16 cellular contexts compared by ENCODE assay signal in the genomic region with DNA sequence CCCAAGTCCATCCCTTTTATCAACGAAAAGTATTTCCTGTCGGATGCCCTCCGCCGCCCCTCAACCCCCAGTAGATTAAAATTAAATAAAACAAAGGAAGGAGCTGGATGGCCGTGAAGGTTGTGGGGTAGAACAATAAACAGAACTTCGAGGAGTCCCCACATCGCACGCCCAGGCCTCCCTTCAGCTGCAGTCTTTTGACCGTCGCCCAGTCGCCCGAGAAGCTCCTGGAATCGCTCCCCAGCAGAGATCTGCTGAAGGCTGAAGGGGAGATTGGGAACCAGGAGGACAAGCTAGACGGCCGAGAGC. TPM values are rescaled to one million over a fixed set of nuclear protein-coding genes. Genes with fewer than 3 reads are reported as not detected.
A peak's percentile ranks its signal among the peaks of the same experiment; 100 is the strongest.
DNase-seq lines count a peak whose midpoint lies in the region; ATAC-seq and TF ChIP-seq lines count a peak whose summit lies in the region.
"Had no signal": no experiment of that assay in that cellular context is flagged by ENCODE, and none has a peak within 500 bp of the region (broad histone marks: within the 10 kb centered on the region; RNA-seq: fewer than 3 reads in every experiment).

No MANE protein-coding gene starts in this region.

- H3K27ac Mint-ChIP-seq in effector memory CD8-positive, alpha-beta T cell = peak overlapping the region in 1 of 2 donors; percentile 87
- no peak overlapping the region for H3K27ac Mint-ChIP-seq in neural crest cell (ENCODE audit: unreplicated experiment)
- H3K27ac Mint-ChIP-seq: stimulated activated memory B cell treated with anti-CD40 and anti-IgM and Interleukin-4, amounts not matched to agents 10 μg/mL and 1 μg/mL and 100 μg/mL, for 72 hours had no signal

- peaks cover 44% of the 10 kb centered on the region for H3K4me1 ChIP-seq in HUES48 (ENCODE audit: control insufficient read depth, insufficient read depth, low read length)
- H3K4me1 ChIP-seq: foreskin keratinocyte, SJSA1 had no signal

- peak overlapping the region; percentile 47 to 74 for H3K4me3 Mint-ChIP-seq in effector memory CD8-positive, alpha-beta T cell
- peak overlapping the region; percentile 57 for H3K4me3 Mint-ChIP-seq in neural crest cell
- H3K4me3 Mint-ChIP-seq: stimulated activated memory B cell treated with anti-CD40 and anti-IgM and Interleukin-4, amounts not matched to agents 10 μg/mL and 1 μg/mL and 100 μg/mL, for 72 hours had no signal

- no peak overlapping the region for H3K27ac ChIP-seq in HUES48 (ENCODE audit: low read depth, low read length)
- H3K27ac ChIP-seq: foreskin keratinocyte, pancreas, SJSA1, skin epidermis had no signal

- H3K36me3 Mint-ChIP-seq in effector memory CD8-positive, alpha-beta T cell (ENCODE audit: insufficient read depth) = peaks cover 33% of the 10 kb centered on the region
- H3K36me3 Mint-ChIP-seq in neural crest cell (ENCODE audit: low read depth) = no peaks in the 10 kb centered on the region
- H3K36me3 Mint-ChIP-seq: stimulated activated memory B cell treated with anti-CD40 and anti-IgM and Interleukin-4, amounts not matched to agents 10 μg/mL and 1 μg/mL and 100 μg/mL, for 72 hours had no signal

- no peaks in the 10 kb centered on the region for H3K9me3 Mint-ChIP-seq in effector memory CD8-positive, alpha-beta T cell
- no peaks in the 10 kb centered on the region for H3K9me3 Mint-ChIP-seq in neural crest cell

- ATAC-seq in effector memory CD8-positive, alpha-beta T cell (replicated peaks) = no peak
- ATAC-seq in HG03108 (IDR thresholded peaks at IDR 0.05; ENCODE audit: unreplicated experiment) (no peak), HG02973 (IDR thresholded peaks at IDR 0.05; ENCODE audit: unreplicated experiment) (no peak)
- ATAC-seq: foreskin keratinocyte; pancreas; stimulated activated memory B cell treated with anti-CD40 and anti-IgM and Interleukin-4, amounts not matched to agents 10 μg/mL and 1 μg/mL and 100 μg/mL, for 72 hours had no signal

- no peak for TF ChIP-seq CTCF in neural crest cell (conservative IDR thresholded peaks at IDR 0.05)

- peaks cover 89 to 100% of the 10 kb centered on the region in 2 donors for H3K27me3 Mint-ChIP-seq in effector memory CD8-positive, alpha-beta T cell
- peaks cover 98% of the 10 kb centered on the region for H3K27me3 Mint-ChIP-seq in neural crest cell (ENCODE audit: low read depth)

- H3K9me3 ChIP-seq in HUES48 (ENCODE audit: control insufficient read depth, insufficient read depth, low read length) = no peaks in the 10 kb centered on the region
- H3K9me3 ChIP-seq: pancreas, SJSA1 had no signal

- no peaks in the 10 kb centered on the region for H3K36me3 ChIP-seq in HUES48 (ENCODE audit: control insufficient read depth, insufficient read depth, low read length)
- H3K36me3 ChIP-seq: pancreas, SJSA1 had no signal

- peak overlapping the region; percentile 33; the same call in 1 of the 2 replicates for H3K4me3 ChIP-seq in HUES48 (ENCODE audit: low read depth, low read length)
- H3K4me3 ChIP-seq: pancreas, SJSA1, skin epidermis had no signal

- peaks cover 100% of the 10 kb centered on the region for H3K27me3 ChIP-seq in HUES48 (ENCODE audit: control insufficient read depth, insufficient read depth, low read length)

- H3K4me1 Mint-ChIP-seq in effector memory CD8-positive, alpha-beta T cell (ENCODE audit: low read depth in 2 of 2) = peaks cover 11 to 20% of the 10 kb centered on the region in 2 donors
- H3K4me1 Mint-ChIP-seq in neural crest cell = peaks cover 20% of the 10 kb centered on the region

- DNase-seq in ELF-1 (ENCODE audit: low read depth, low spot score) = peak; percentile 66
- no peak for DNase-seq in effector memory CD8-positive, alpha-beta T cell
- no peak for DNase-seq in neural crest cell (ENCODE audit: low read depth, low spot score)
- no peak for DNase-seq in NCI-H1694 treated with DMSO at 0.1 percent for 48 hours (lab: John Stamatoyannopoulos, UW)
- DNase-seq: foreskin keratinocyte, mammary epithelial cell, NCI-H1436 treated with DMSO at 0.1 percent for 48 hours, pancreas had no signal

- no peak overlapping the region for H3K9ac ChIP-seq in HUES48 (ENCODE audit: low read depth, low read length)

RNA-seq across cellular contexts. Expression of gene BARHL2, which starts 0.9 kb away (rescaled TPM):
- total RNA-seq in neural crest cell = not detected in 2 replicates
- total RNA-seq: cardiac septum, foreskin keratinocyte, mammary epithelial cell, pancreas, SJSA1, urinary bladder had no signal
